ENCODE assay signal across 11 cellular contexts in genomic region chr1:10508511-10508951, GRCh38. TPM values are rescaled to one million over a fixed set of nuclear protein-coding genes. Genes with fewer than 3 reads are reported as not detected.
A peak's percentile ranks its signal among the peaks of the same experiment; 100 is the strongest.
DNase-seq lines count a peak whose midpoint lies in the region; ATAC-seq and TF ChIP-seq lines count a peak whose summit lies in the region.
"Had no signal": no experiment of that assay in that cellular context is flagged by ENCODE, and none has a peak within 500 bp of the region (broad histone marks: within the 10 kb centered on the region; RNA-seq: fewer than 3 reads in every experiment).

No MANE protein-coding gene starts in this region.

- H3K9ac ChIP-seq in mesenchymal stem cell (ENCODE audit: low read length): no peak overlapping the region

- H2BK12ac ChIP-seq in mesenchymal stem cell (ENCODE audit: low read length in 2 of 2): no peak overlapping the region

- no peak overlapping the region for H4K8ac ChIP-seq in mesenchymal stem cell (ENCODE audit: low read length)

- no peak overlapping the region for H2AFZ ChIP-seq in mesenchymal stem cell (ENCODE audit: low read depth, low read length)

- peaks cover 0 to 3% of the 10 kb centered on the region in 2 experiments for H3K36me3 ChIP-seq in mesenchymal stem cell (ENCODE audit: control insufficient read depth in 1 of 2, insufficient read depth in 2 of 2, low read depth in 1 of 2, low read length in 2 of 2)
- H3K36me3 ChIP-seq: gastrocnemius medialis had no signal

- H3K4ac ChIP-seq in mesenchymal stem cell (ENCODE audit: low read depth in 1 of 2, low read length in 2 of 2): no peak overlapping the region

- H3K4me1 ChIP-seq in mesenchymal stem cell (ENCODE audit: control insufficient read depth, insufficient read depth, low read depth, low read length): peaks cover 29% of the 10 kb centered on the region

- peak overlapping the region; percentile 45 for H3K27ac ChIP-seq in mesenchymal stem cell (ENCODE audit: low read length, poor library complexity, severe bottlenecking)
- H3K27ac ChIP-seq: gastrocnemius medialis had no signal

- ATAC-seq in SK-N-SH treated with all-trans-retinoic acid at 6 μM for 48 hours (peak; percentile 45), HG03521 (IDR thresholded peaks at IDR 0.05; ENCODE audit: unreplicated experiment) (no peak), GM18517 (IDR thresholded peaks at IDR 0.05; ENCODE audit: unreplicated experiment) (no peak), GM18907 (IDR thresholded peaks at IDR 0.05; ENCODE audit: unreplicated experiment) (no peak), HG03280 (IDR thresholded peaks at IDR 0.05; ENCODE audit: unreplicated experiment) (no peak)
- ATAC-seq: gastrocnemius medialis, Right ventricle myocardium inferior had no signal

- TF ChIP-seq EP300 in Ishikawa (IDR thresholded peaks at IDR 0.05; ENCODE audit: borderline replicate concordance): peak; percentile 69; the same call in 1 of the 2 replicates

- no peak overlapping the region for H3K18ac ChIP-seq in mesenchymal stem cell (ENCODE audit: low read depth in 1 of 2, low read length in 2 of 2)

- no peak overlapping the region for H2AK5ac ChIP-seq in mesenchymal stem cell (ENCODE audit: low read length, severe bottlenecking)

- H3K4me2 ChIP-seq in mesenchymal stem cell (ENCODE audit: low read length, poor library complexity, severe bottlenecking): peak overlapping the region; percentile 12

- H4K91ac ChIP-seq in mesenchymal stem cell (ENCODE audit: low read length): no peak overlapping the region

- DNase-seq in COR-L47 (lab: John Stamatoyannopoulos, UW) (peak; percentile 66), mesenchymal stem cell (peak; percentile 82)
- DNase-seq: gastrocnemius medialis; stimulated activated CD4-positive, alpha-beta T cell treated with anti-CD3 and anti-CD28 coated beads, Interleukin-1b, Interleukin-23, amount 100 ng/mL, for 48 hours had no signal

- WGBS in mesenchymal stem cell: 57% methylated on average over 3 of the region's 3 CpGs

- no peak for TF ChIP-seq RAD21 in Ishikawa (IDR thresholded peaks at IDR 0.05; ENCODE audit: low read depth)

- H3K23ac ChIP-seq in mesenchymal stem cell (ENCODE audit: low read length in 2 of 2): no peak overlapping the region

- H2BK15ac ChIP-seq in mesenchymal stem cell (ENCODE audit: low read depth, poor library complexity, severe bottlenecking): peak overlapping the region; percentile 60

- peaks cover 17% of the 10 kb centered on the region for H3K79me1 ChIP-seq in mesenchymal stem cell (replicated peaks; ENCODE audit: low read length, poor library complexity, severe bottlenecking)

- H3K14ac ChIP-seq in mesenchymal stem cell (ENCODE audit: low read length in 2 of 2): no peak overlapping the region

- no peak overlapping the region for H2BK120ac ChIP-seq in mesenchymal stem cell (ENCODE audit: low read depth, low read length)

- H3K9me3 ChIP-seq in mesenchymal stem cell (ENCODE audit: control insufficient read depth, low read length): no peaks in the 10 kb centered on the region
- H3K9me3 ChIP-seq: gastrocnemius medialis had no signal

- H3K27me3 ChIP-seq in mesenchymal stem cell (ENCODE audit: control insufficient read depth in 1 of 2, insufficient read depth in 1 of 2, low read length in 2 of 2): no peaks in the 10 kb centered on the region
- H3K27me3 ChIP-seq: gastrocnemius medialis had no signal

- no peak overlapping the region for H3K4me3 ChIP-seq in mesenchymal stem cell (ENCODE audit: insufficient read depth in 1 of 2, low read depth in 1 of 2, low read length in 2 of 2)
- H3K4me3 ChIP-seq: gastrocnemius medialis had no signal

- H2BK5ac ChIP-seq in mesenchymal stem cell (ENCODE audit: low read depth, low read length, poor library complexity, severe bottlenecking): no peak overlapping the region

TF ChIP-seq in Ishikawa, 13 proteins besides CTCF, POLR2A, EP300 and RAD21:
- TF ChIP-seq CREB1 (IDR thresholded peaks at IDR 0.05; ENCODE audit: low read depth): no peak
- 0 out of 2 replicates have a peak, but pooled peaks have one; percentile 39 for TF ChIP-seq NFIC (IDR thresholded peaks at IDR 0.05)
- peak; percentile 59; the same call in 1 of the 2 replicates for TF ChIP-seq FOXM1 (IDR thresholded peaks at IDR 0.05; ENCODE audit: borderline replicate concordance, low read depth)
- peak; percentile 46 for TF ChIP-seq MAX (IDR thresholded peaks at IDR 0.05)
- no peak for TF ChIP-seq YY1 (IDR thresholded peaks at IDR 0.05; ENCODE audit: low read depth)
- peak; percentile 85 for TF ChIP-seq TCF12 (IDR thresholded peaks at IDR 0.05; ENCODE audit: low read depth)

TF ChIP-seq in SK-N-SH treated with all-trans-retinoic acid at 6 μM for 48 hours, 23 proteins besides CTCF, POLR2A, EP300 and RAD21:
- no peak for TF ChIP-seq ZFP3 (CRISPR knock-in tag; IDR thresholded peaks at IDR 0.05)
- TF ChIP-seq TCF4 (CRISPR knock-in tag; IDR thresholded peaks at IDR 0.05; ENCODE audit: borderline replicate concordance): no peak
- no peak for TF ChIP-seq CREB5 (CRISPR knock-in tag; IDR thresholded peaks at IDR 0.05; ENCODE audit: low read depth)
- TF ChIP-seq POU6F1 (CRISPR knock-in tag; IDR thresholded peaks at IDR 0.05; ENCODE audit: borderline replicate concordance, low read depth): no peak
- TF ChIP-seq ESRRG (CRISPR knock-in tag; IDR thresholded peaks at IDR 0.05): no peak
- no peak for TF ChIP-seq ARNTL (CRISPR knock-in tag; IDR thresholded peaks at IDR 0.05; ENCODE audit: borderline replicate concordance, low read depth)
- TF ChIP-seq CSDC2 (CRISPR knock-in tag; IDR thresholded peaks at IDR 0.05): no peak
- no peak for TF ChIP-seq RARB (CRISPR knock-in tag; IDR thresholded peaks at IDR 0.05)
- TF ChIP-seq ZFP30 (CRISPR knock-in tag; IDR thresholded peaks at IDR 0.05): no peak
- no peak for TF ChIP-seq PPARA (CRISPR knock-in tag; IDR thresholded peaks at IDR 0.05; ENCODE audit: borderline replicate concordance)
- no peak for TF ChIP-seq ZNF70 (CRISPR knock-in tag; IDR thresholded peaks at IDR 0.05)
TF ChIP-seq in SK-N-SH treated with all-trans-retinoic acid at 6 μM for 48 hours: peak in this region for 0.

RNA-seq across cellular contexts. Expression of gene PEX14, which starts 33.8 kb away (rescaled TPM):
- polyA plus RNA-seq in mesenchymal stem cell (2013, experiment 1 of 2): 17.5 TPM
- 16.8 TPM for polyA plus RNA-seq in mesenchymal stem cell (2013, experiment 2 of 2)

RNA-seq across cellular contexts. Expression of gene DFFA, which starts 36.2 kb away (rescaled TPM):
- polyA plus RNA-seq in mesenchymal stem cell (2013, experiment 1 of 2): 28.1 TPM
- polyA plus RNA-seq in mesenchymal stem cell (2013, experiment 2 of 2): 26.5 TPM

RNA-seq across cellular contexts. Expression of gene CORT, which starts 58.7 kb away (rescaled TPM):
- 0.07 TPM for polyA plus RNA-seq in mesenchymal stem cell (2013, experiment 1 of 2)
- polyA plus RNA-seq in mesenchymal stem cell (2013, experiment 2 of 2): 0.23 TPM
